In the genomic region with DNA sequence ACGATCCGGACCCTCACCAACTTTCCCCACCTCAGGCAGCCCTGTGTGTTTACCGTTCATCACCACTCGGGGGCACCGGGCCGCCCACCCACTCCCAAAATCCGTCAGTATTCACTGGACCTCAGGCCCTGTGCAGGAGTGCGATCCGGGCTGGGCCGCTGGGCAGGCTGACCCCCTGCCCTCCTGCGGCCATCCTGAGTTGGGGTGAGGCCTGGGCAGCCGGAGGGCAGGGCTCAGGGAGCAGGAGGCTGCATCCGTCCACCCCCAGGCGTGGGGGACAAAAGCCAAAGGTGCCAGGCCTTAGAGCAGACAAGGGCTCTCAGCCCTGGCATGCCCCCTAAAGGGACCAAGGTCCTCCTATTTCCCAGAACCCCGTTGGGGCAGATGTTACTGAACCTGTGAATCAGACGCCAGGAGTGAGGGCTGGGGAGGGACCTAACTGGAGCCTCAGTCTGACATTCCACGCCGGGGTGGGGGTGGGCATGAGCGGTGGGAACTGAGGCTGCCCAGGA, we compare ENCODE assay signal across 18 cellular contexts. TPM values are rescaled to one million over a fixed set of nuclear protein-coding genes. Genes with fewer than 3 reads are reported as not detected.
DNase-seq lines count a peak whose midpoint lies in the region; TF ChIP-seq lines count a peak whose summit lies in the region.
"Had no signal": no experiment of that assay in that cellular context is flagged by ENCODE, and none has a peak within 500 bp of the region (broad histone marks: within the 10 kb centered on the region; RNA-seq: fewer than 3 reads in every experiment).

No MANE protein-coding gene starts in this region.

- H3K36me3 ChIP-seq in suprapubic skin: peaks cover 17% of the 10 kb centered on the region

- H3K4me3 ChIP-seq in suprapubic skin: no peak overlapping the region
- H3K4me3 ChIP-seq: heart right ventricle, left lung had no signal

- H3K4me3 Mint-ChIP-seq in activated naive CD4-positive, alpha-beta T cell treated with anti-CD3 and anti-CD28 coated beads for 36 hours: no peak overlapping the region
- H3K4me3 Mint-ChIP-seq in mesothelial cell of epicardium (no peak overlapping the region), immature natural killer cell (no peak overlapping the region)

- peak; percentile 4 for DNase-seq in activated naive CD4-positive, alpha-beta T cell treated with anti-CD3 and anti-CD28 coated beads, Interleukin-2, amount 50 U/mL, for 16 hours
- DNase-seq in activated naive CD4-positive, alpha-beta T cell treated with anti-CD3 and anti-CD28 coated beads for 36 hours: no peak
- DNase-seq in activated CD8-positive, alpha-beta memory T cell treated with anti-CD3 and anti-CD28 coated beads, Interleukin-2, amount 50 U/mL, for 4 hours: peak; percentile 5
- DNase-seq in mesothelial cell of epicardium (ENCODE audit: low spot score in 2 of 2, unreplicated experiment in 2 of 2): no peak
- peak; percentile 52 to 65 for DNase-seq in suprapubic skin (ENCODE audit: low spot score in 2 of 2)
- DNase-seq in immature natural killer cell: no peak
- no peak for DNase-seq in MV-4-11 (lab: John Stamatoyannopoulos, UW)
- no peak for DNase-seq in HUDEP-2 (lab: John Stamatoyannopoulos, UW; ENCODE audit: unreplicated experiment in 76 of 76)
- DNase-seq: Calu3, HCEC 1CT, NCI-H1930, NCI-H774, SHP77 treated with DMSO at 0.1 percent for 48 hours, T-helper 9 cell had no signal

- no peaks in the 10 kb centered on the region for H3K9me3 Mint-ChIP-seq in activated naive CD4-positive, alpha-beta T cell treated with anti-CD3 and anti-CD28 coated beads for 36 hours
- H3K9me3 Mint-ChIP-seq in mesothelial cell of epicardium (no peaks in the 10 kb centered on the region), immature natural killer cell (no peaks in the 10 kb centered on the region)

- intact Hi-C loops in activated naive CD4-positive, alpha-beta T cell treated with anti-CD3 and anti-CD28 coated beads for 36 hours (cut with micrococcal nuclease): no loop called here

- no peak for TF ChIP-seq CTCF in mesothelial cell of epicardium (IDR thresholded peaks at IDR 0.05; ENCODE audit: unreplicated experiment)
- TF ChIP-seq CTCF in suprapubic skin (IDR thresholded peaks at IDR 0.05): no peak

- no peaks in the 10 kb centered on the region for H3K27me3 Mint-ChIP-seq in activated naive CD4-positive, alpha-beta T cell treated with anti-CD3 and anti-CD28 coated beads for 36 hours (ENCODE audit: low read depth)
- H3K27me3 Mint-ChIP-seq in mesothelial cell of epicardium (ENCODE audit: low read depth): no peaks in the 10 kb centered on the region
- H3K27me3 Mint-ChIP-seq in immature natural killer cell (ENCODE audit: low read depth in 3 of 3): no peaks in the 10 kb centered on the region

- no peak for TF ChIP-seq EP300 in suprapubic skin (IDR thresholded peaks at IDR 0.05)

- no peak overlapping the region for H3K27ac Mint-ChIP-seq in activated naive CD4-positive, alpha-beta T cell treated with anti-CD3 and anti-CD28 coated beads for 36 hours
- H3K27ac Mint-ChIP-seq in mesothelial cell of epicardium (peak overlapping the region; percentile 69), immature natural killer cell (no peak overlapping the region)

- H3K9me3 ChIP-seq in suprapubic skin: no peaks in the 10 kb centered on the region
- H3K9me3 ChIP-seq: heart right ventricle, left lung, neutrophil had no signal

- no peaks in the 10 kb centered on the region for H3K27me3 ChIP-seq in suprapubic skin
- H3K27me3 ChIP-seq: heart right ventricle, left lung, neutrophil had no signal

- no peak overlapping the region for H3K27ac ChIP-seq in suprapubic skin
- H3K27ac ChIP-seq: heart right ventricle, HL-60, left lung, neutrophil had no signal

- H3K4me1 ChIP-seq in suprapubic skin: no peaks in the 10 kb centered on the region
- H3K4me1 ChIP-seq: heart right ventricle, left lung had no signal

- 82% methylated on average over 15 of the region's 19 CpGs for WGBS in suprapubic skin

- CTCF ChIA-PET in activated naive CD4-positive, alpha-beta T cell treated with anti-CD3 and anti-CD28 coated beads for 36 hours (lab: Charles Lee): no interaction called here

- H3K36me3 Mint-ChIP-seq in activated naive CD4-positive, alpha-beta T cell treated with anti-CD3 and anti-CD28 coated beads for 36 hours (ENCODE audit: low read depth): peaks cover 2% of the 10 kb centered on the region
- H3K36me3 Mint-ChIP-seq in mesothelial cell of epicardium (no peaks in the 10 kb centered on the region), immature natural killer cell (no peaks in the 10 kb centered on the region)

- no peak for TF ChIP-seq POLR2A in suprapubic skin (IDR thresholded peaks at IDR 0.05)

- no peaks in the 10 kb centered on the region for H3K4me1 Mint-ChIP-seq in activated naive CD4-positive, alpha-beta T cell treated with anti-CD3 and anti-CD28 coated beads for 36 hours (ENCODE audit: low read depth)
- H3K4me1 Mint-ChIP-seq in mesothelial cell of epicardium (peaks cover 15% of the 10 kb centered on the region), immature natural killer cell (no peaks in the 10 kb centered on the region)

RNA-seq across cellular contexts. Expression of a gene that starts 16.8 kb away (rescaled TPM):
- under 1 TPM in 1 of 2 experiments, not detected in 1; 0.22 TPM for total RNA-seq in activated naive CD4-positive, alpha-beta T cell treated with anti-CD3 and anti-CD28 coated beads for 36 hours
- total RNA-seq in mesothelial cell of epicardium (2.0 to 4.4 TPM (median 4.2 TPM) in 3 replicates), suprapubic skin (1 to 10 TPM in 1 of 4 donors, under 1 TPM in 2, not detected in 1; 0.42 to 1.7 (median 0.47) TPM)
- polyA plus RNA-seq in immature natural killer cell: 1 to 10 TPM; 1.7 to 2.5 (median 1.8) TPM

RNA-seq across cellular contexts. Expression of a gene that starts 33.2 kb away (rescaled TPM):
- 1 to 10 TPM; 3.1 to 3.3 TPM for total RNA-seq in activated naive CD4-positive, alpha-beta T cell treated with anti-CD3 and anti-CD28 coated beads for 36 hours
- total RNA-seq in mesothelial cell of epicardium (26.6 to 27.3 TPM (median 27.2 TPM) in 3 replicates), suprapubic skin (1 to 10 TPM; 4.2 to 9.4 (median 6.3) TPM)
- under 1 TPM in 2 of 3 donors, not detected in 1; 0.36 to 0.41 TPM for polyA plus RNA-seq in immature natural killer cell

Comparison
In these comparisons a context has a peak if more than half of its experiments do, and no peak if none do; other contexts are left out.
1. DNase-seq: peak in activated naive CD4-positive, alpha-beta T cell treated with anti-CD3 and anti-CD28 coated beads, Interleukin-2, amount 50 U/mL, for 16 hours (single experiment), activated CD8-positive, alpha-beta memory T cell treated with anti-CD3 and anti-CD28 coated beads, Interleukin-2, amount 50 U/mL, for 4 hours (single experiment) and suprapubic skin (2 of 2); none in activated naive CD4-positive, alpha-beta T cell treated with anti-CD3 and anti-CD28 coated beads for 36 hours (single experiment), mesothelial cell of epicardium (0 of 2), immature natural killer cell (0 of 3), MV-4-11 (single experiment) and HUDEP-2 (0 of 76).